9 cellular contexts compared by ENCODE assay signal in genomic region chrX:10597871-10598270, GRCh38. TPM values are rescaled to one million over a fixed set of nuclear protein-coding genes. Genes with fewer than 3 reads are reported as not detected.
A peak's percentile ranks its signal among the peaks of the same experiment; 100 is the strongest.
DNase-seq lines count a peak whose midpoint lies in the region; ATAC-seq and TF ChIP-seq lines count a peak whose summit lies in the region.
"Had no signal": no experiment of that assay in that cellular context is flagged by ENCODE, and none has a peak within 500 bp of the region (broad histone marks: within the 10 kb centered on the region; RNA-seq: fewer than 3 reads in every experiment).

No MANE protein-coding gene starts in this region.

- peak; percentile 24 for DNase-seq in GM13976 (ENCODE audit: low spot score)
- no peak for DNase-seq in PC-9
- DNase-seq in foreskin keratinocyte, result peak in 1 of 2 donors; percentile 13
- DNase-seq in stimulated activated CD4-positive, alpha-beta T cell treated with anti-CD3 and anti-CD28 coated beads, Interleukin-12 subunit alpha, Interleukin-12 subunit beta, amount 100 ng/mL, for 4 hours, result no peak
- no peak for DNase-seq in suprapubic skin (ENCODE audit: low spot score in 2 of 2)
- no peak for DNase-seq in amniotic stem cell (lab: John Stamatoyannopoulos, UW)
- DNase-seq: stimulated activated naive CD8-positive, alpha-beta T cell treated with anti-CD3 and anti-CD28 coated beads, Interleukin-15, Interleukin-2, amounts not matched to agents 100 U/mL and 50 U/mL, for 24 hours had no signal

- in situ Hi-C loops in GM13976 (cut with MboI; ENCODE audit: low sequenced_read_pairs, unreplicated experiment), result no loop called here

- TF ChIP-seq POLR2A in suprapubic skin (IDR thresholded peaks at IDR 0.05), result no peak

- TF ChIP-seq EP300 in suprapubic skin (IDR thresholded peaks at IDR 0.05), result no peak

- H3K27ac ChIP-seq in 22Rv1 (no peak overlapping the region), PC-9 (no peak overlapping the region), foreskin keratinocyte (no peak overlapping the region), suprapubic skin (no peak overlapping the region)

- H3K9me3 ChIP-seq in PC-9 (ENCODE audit: insufficient read depth, low read depth), result no peaks in the 10 kb centered on the region
- no peaks in the 10 kb centered on the region for H3K9me3 ChIP-seq in suprapubic skin

- no peaks in the 10 kb centered on the region for H3K9me2 ChIP-seq in PC-9 (ENCODE audit: insufficient read depth)

- 82% methylated on average over 1 of the region's 1 CpG for WGBS in suprapubic skin

- H3K27me3 ChIP-seq in PC-9 (ENCODE audit: insufficient read depth, low read depth), result no peaks in the 10 kb centered on the region
- H3K27me3 ChIP-seq in foreskin keratinocyte, result no peaks in the 10 kb centered on the region
- H3K27me3 ChIP-seq in suprapubic skin, result no peaks in the 10 kb centered on the region

- ATAC-seq in foreskin keratinocyte (peak; percentile 45), GM21447 (IDR thresholded peaks at IDR 0.05; ENCODE audit: unreplicated experiment) (no peak)
- ATAC-seq: stimulated activated naive CD8-positive, alpha-beta T cell treated with anti-CD3 and anti-CD28 coated beads, Interleukin-15, Interleukin-2, amounts not matched to agents 100 U/mL and 50 U/mL, for 24 hours had no signal

- H3F3A ChIP-seq in PC-9 (ENCODE audit: insufficient read depth, low read depth), result no peaks in the 10 kb centered on the region

- TF ChIP-seq CTCF in 22Rv1 (IDR thresholded peaks at IDR 0.05), result peak; percentile 42
- peak; percentile 36 for TF ChIP-seq CTCF in GM13976 (IDR thresholded peaks at IDR 0.05; ENCODE audit: borderline replicate concordance, control extremely low read depth, extremely low read depth, insufficient read depth, missing control alignments)
- peak; percentile 56 for TF ChIP-seq CTCF in PC-9 (conservative IDR thresholded peaks at IDR 0.05)
- TF ChIP-seq CTCF in foreskin keratinocyte (conservative IDR thresholded peaks at IDR 0.05), result peak; percentile 63
- TF ChIP-seq CTCF in suprapubic skin (IDR thresholded peaks at IDR 0.05), result peak in 1 of 2 donors; percentile 20

- 0 out of 2 replicates have a peak, but pooled peaks cover 19% of the 10 kb centered on the region for H3K79me2 ChIP-seq in PC-9 (ENCODE audit: low read depth)

- no peaks in the 10 kb centered on the region for H3K4me1 ChIP-seq in PC-9 (replicated peaks; ENCODE audit: insufficient read depth)
- no peaks in the 10 kb centered on the region for H3K4me1 ChIP-seq in foreskin keratinocyte
- H3K4me1 ChIP-seq in suprapubic skin, result no peaks in the 10 kb centered on the region

- no peak overlapping the region for H2AFZ ChIP-seq in PC-9

- no peaks in the 10 kb centered on the region for H4K20me1 ChIP-seq in PC-9 (ENCODE audit: insufficient read depth)

- no peaks in the 10 kb centered on the region for H3K36me3 ChIP-seq in PC-9 (ENCODE audit: low read depth)
- no peaks in the 10 kb centered on the region for H3K36me3 ChIP-seq in suprapubic skin

- intact Hi-C loops in PC-9 (cut with micrococcal nuclease; ENCODE audit: unreplicated experiment), result loop anchor here (5.0 kb wide), 1 partner anchor 406 kb away; no protein-coding TSS in a partner anchor

- H3K4me3 ChIP-seq in PC-9 (no peak overlapping the region), suprapubic skin (no peak overlapping the region)

- no TSS peak for BruUV-seq in PC-9 (replicated peaks; lab: Mats Ljungman, UMichigan)

- POLR2A ChIA-PET in PC-9 (lab: Charles Lee; ENCODE audit: unreplicated experiment), result no interaction called here

- no peak overlapping the region for H3K4me2 ChIP-seq in PC-9

- CTCF ChIA-PET in PC-9 (lab: Charles Lee), result no interaction called here

RNA-seq across cellular contexts. Expression of gene MID1, which starts 22.5 kb away (rescaled TPM):
- total RNA-seq in PC-9 (2021) (57.0 and 79.5 TPM in 2 replicates), foreskin keratinocyte (12.6 and 17.6 TPM in 2 replicates), suprapubic skin (1 to 10 TPM; 5.0 to 8.0 (median 6.4) TPM)
- 2.1 and 3.1 TPM in 2 replicates for polyA plus RNA-seq in foreskin keratinocyte
